ENCODE assay signal across 1 cellular context in genomic region chr16:66810391-66810790, GRCh38.
TF ChIP-seq lines count a peak whose summit lies in the region.

No MANE protein-coding gene starts in this region.

TF ChIP-seq in HepG2, 621 proteins besides CTCF, POLR2A, EP300 and RAD21:
- TF ChIP-seq SMC3 (IDR thresholded peaks at IDR 0.05; ENCODE audit: low read length) (no peak), SNRNP70 (IDR thresholded peaks at IDR 0.05; ENCODE audit: low read depth, low read length) (no peak), ESRRA (CRISPR knock-in tag; IDR thresholded peaks at IDR 0.05; ENCODE audit: low read depth) (no peak)
- TF ChIP-seq, protein P1, sequence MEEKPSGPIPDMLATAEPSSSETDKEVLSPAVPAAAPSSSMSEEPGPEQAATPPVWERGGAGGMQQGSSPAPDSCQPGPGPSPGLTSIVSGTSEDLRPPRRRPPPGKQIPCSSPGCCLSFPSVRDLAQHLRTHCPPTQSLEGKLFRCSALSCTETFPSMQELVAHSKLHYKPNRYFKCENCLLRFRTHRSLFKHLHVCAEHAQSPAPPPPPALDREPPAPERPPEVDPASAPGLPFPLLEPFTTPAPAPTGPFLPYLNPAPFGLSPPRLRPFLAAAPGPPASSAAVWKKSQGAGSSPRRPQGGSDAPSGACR (CRISPR knock-in tag; IDR thresholded peaks at IDR 0.05): no peak
